In the genomic region with DNA sequence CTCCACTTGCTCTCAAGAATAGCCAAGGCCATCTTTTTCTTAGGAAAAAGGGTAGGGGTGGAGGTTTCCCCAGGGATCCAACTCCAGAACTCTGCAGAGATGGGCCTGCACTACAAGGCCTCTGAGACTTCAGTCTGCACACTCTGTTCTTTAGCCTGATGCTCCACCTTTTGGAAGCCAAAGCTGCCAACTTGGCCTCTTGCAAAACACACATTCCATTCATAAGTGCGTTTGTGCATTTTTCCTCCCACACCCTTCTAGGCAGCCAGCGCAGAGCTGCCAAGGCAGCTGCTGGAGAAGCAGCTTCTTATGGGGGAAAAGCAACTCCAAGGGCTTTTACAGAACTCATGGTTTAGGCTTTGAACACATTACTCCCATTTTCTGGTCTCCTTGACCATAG, we compare ENCODE assay signal across 9 cellular contexts. TPM values are rescaled to one million over a fixed set of nuclear protein-coding genes. Genes with fewer than 3 reads are reported as not detected.
DNase-seq lines count a peak whose midpoint lies in the region; ATAC-seq and TF ChIP-seq lines count a peak whose summit lies in the region.
"Had no signal": no experiment of that assay in that cellular context is flagged by ENCODE, and none has a peak within 500 bp of the region (broad histone marks: within the 10 kb centered on the region; RNA-seq: fewer than 3 reads in every experiment).

No MANE protein-coding gene starts in this region.

- no peaks in the 10 kb centered on the region for H3K36me3 ChIP-seq in mesendoderm (ENCODE audit: control insufficient read depth, insufficient read depth, low read length)

- no peak overlapping the region for H3K4me2 ChIP-seq in mesendoderm (ENCODE audit: low read length)

- peak; percentile 78 for DNase-seq in COLO829 (ENCODE audit: low spot score)
- peak; percentile 89 for DNase-seq in Right ventricle myocardium superior
- peak in 7 of 10 donors; percentile 21 to 87 (median 44) for DNase-seq in posterior cingulate gyrus
- no peak for DNase-seq in NCI-H345 (lab: John Stamatoyannopoulos, UW)
- no peak for DNase-seq in mesendoderm
- no peak for DNase-seq in stimulated activated CD4-positive, alpha-beta T cell treated with anti-CD3 and anti-CD28 coated beads, Interleukin-2, amount 100 ng/mL, for 48 hours
- DNase-seq: T-helper 17 cell had no signal

- no peak overlapping the region for H2AK5ac ChIP-seq in mesendoderm (ENCODE audit: low read length)

- H3K23ac ChIP-seq in mesendoderm (ENCODE audit: low read length): no peak overlapping the region

- H3K27ac ChIP-seq in mesendoderm (ENCODE audit: low read depth, low read length): no peak overlapping the region

- H2BK15ac ChIP-seq in mesendoderm (replicated peaks; ENCODE audit: low read depth): no peak overlapping the region

- H2BK5ac ChIP-seq in mesendoderm (ENCODE audit: low read length): no peak overlapping the region

- no peaks in the 10 kb centered on the region for H3K79me2 ChIP-seq in mesendoderm (ENCODE audit: control insufficient read depth, insufficient read depth, low read length)

- no peaks in the 10 kb centered on the region for H3K79me1 ChIP-seq in mesendoderm (ENCODE audit: low read length)

- H4K8ac ChIP-seq in mesendoderm (ENCODE audit: low read depth, low read length): no peak overlapping the region

- no peak overlapping the region for H3K18ac ChIP-seq in mesendoderm (ENCODE audit: low read length)

- H3K4me3 ChIP-seq in mesendoderm (ENCODE audit: low read length): no peak overlapping the region

- no CpG with 5 or more reads among the region's 2 CpGs for WGBS in mesendoderm (ENCODE audit: extremely low coverage, insufficient coverage, low lambda C conversion rate)

- H4K5ac ChIP-seq in mesendoderm (ENCODE audit: low read length): no peak overlapping the region

- no peak overlapping the region for H3K9ac ChIP-seq in mesendoderm (ENCODE audit: low read length)

- H2BK120ac ChIP-seq in mesendoderm (ENCODE audit: low read depth, low read length): no peak overlapping the region

- no peak overlapping the region for H3K4ac ChIP-seq in mesendoderm (ENCODE audit: low read depth, low read length)

- H3K27me3 ChIP-seq in mesendoderm (ENCODE audit: insufficient read depth, low read length, poor library complexity): no peaks in the 10 kb centered on the region

- no peaks in the 10 kb centered on the region for H3K4me1 ChIP-seq in mesendoderm (ENCODE audit: control insufficient read depth, low read depth, low read length)

- ATAC-seq in SK-N-SH treated with all-trans-retinoic acid at 6 μM for 48 hours (peak; percentile 88), Right ventricle myocardium superior (ENCODE audit: poor library complexity) (peak; percentile 92), HG03108 (IDR thresholded peaks at IDR 0.05; ENCODE audit: unreplicated experiment) (no peak)
- ATAC-seq: T-helper 17 cell had no signal

- H3K56ac ChIP-seq in mesendoderm (ENCODE audit: low read length): no peak overlapping the region

- intact Hi-C loops in Right ventricle myocardium superior (cut with DNase I): loop anchor here (5.0 kb wide), 2 partner anchors 51 to 66 kb away; a partner anchor contains a TSS
- intact Hi-C loops in posterior cingulate gyrus (cut with DNase I): loop anchor here (5.0 kb wide), 1 partner anchor 51 kb away; a partner anchor contains a TSS

TF ChIP-seq in SK-N-SH treated with all-trans-retinoic acid at 6 μM for 48 hours, 23 proteins besides CTCF, POLR2A, EP300 and RAD21:
- TF ChIP-seq ZC3H10 (CRISPR knock-in tag; IDR thresholded peaks at IDR 0.05) (no peak), ZNF8 (CRISPR knock-in tag; IDR thresholded peaks at IDR 0.05) (no peak), OSR1 (CRISPR knock-in tag; IDR thresholded peaks at IDR 0.05) (no peak)

RNA-seq across cellular contexts. Expression of a gene that starts 45.3 kb away (rescaled TPM):
- 5.1 TPM for total RNA-seq in Right ventricle myocardium superior
- polyA plus RNA-seq in mesendoderm (2013, experiment 1 of 2): 2.7 TPM
- polyA plus RNA-seq in mesendoderm (2013, experiment 2 of 2): 2.8 TPM

RNA-seq across cellular contexts. Expression of a gene that starts 45.3 kb away (rescaled TPM):
- 10.0 TPM for total RNA-seq in Right ventricle myocardium superior
- polyA plus RNA-seq in mesendoderm (2013, experiment 1 of 2): 11.5 TPM
- polyA plus RNA-seq in mesendoderm (2013, experiment 2 of 2): 12.6 TPM

RNA-seq across cellular contexts. Expression of a gene that starts 48.6 kb away (rescaled TPM):
- total RNA-seq in Right ventricle myocardium superior: 14.6 TPM
- polyA plus RNA-seq in mesendoderm (2013, experiment 1 of 2): 5.1 TPM
- polyA plus RNA-seq in mesendoderm (2013, experiment 2 of 2): 5.4 TPM

RNA-seq across cellular contexts. Expression of a gene that starts 49.0 kb away (rescaled TPM):
- 49.8 TPM for total RNA-seq in Right ventricle myocardium superior
- 11.7 TPM for polyA plus RNA-seq in mesendoderm (2013, experiment 1 of 2)
- 11.3 TPM for polyA plus RNA-seq in mesendoderm (2013, experiment 2 of 2)

Comparison
In these comparisons a context has a peak if more than half of its experiments do, and no peak if none do; other contexts are left out.
1. DNase-seq: peak in COLO829 (single experiment), Right ventricle myocardium superior (single experiment) and posterior cingulate gyrus (7 of 10); none in NCI-H345 (single experiment), mesendoderm (single experiment) and stimulated activated CD4-positive, alpha-beta T cell treated with anti-CD3 and anti-CD28 coated beads, Interleukin-2, amount 100 ng/mL, for 48 hours (0 of 2).